8 cellular contexts compared by ENCODE assay signal in genomic region chr15:67303490-67304363, GRCh38. TPM values are rescaled to one million over a fixed set of nuclear protein-coding genes. Genes with fewer than 3 reads are reported as not detected.
DNase-seq lines count a peak whose midpoint lies in the region; ATAC-seq, FAIRE-seq and TF ChIP-seq lines count a peak whose summit lies in the region.

No MANE protein-coding gene starts in this region.

- H3K27ac Mint-ChIP-seq in osteocyte (ENCODE audit: unreplicated experiment): no peak overlapping the region

- ATAC-seq in GM18907 (IDR thresholded peaks at IDR 0.05; ENCODE audit: unreplicated experiment): no peak

- H3K4me1 Mint-ChIP-seq in osteocyte (ENCODE audit: unreplicated experiment): peaks cover 30% of the 10 kb centered on the region

- FAIRE-seq in GM19239 (lab: Jason Lieb, UNC): no peak
- FAIRE-seq in RCC 7860 (lab: Jason Lieb, UNC): peak; percentile 76

- TF ChIP-seq CTCF in epithelial cell of esophagus (IDR thresholded peaks at IDR 0.05; ENCODE audit: insufficient read depth, low read depth, low read length, missing control alignments) (peak; percentile 59), osteocyte (IDR thresholded peaks at IDR 0.05) (peak; percentile 56)

- no peaks in the 10 kb centered on the region for H3K36me3 Mint-ChIP-seq in osteocyte (ENCODE audit: unreplicated experiment)

- DNase-seq in COLO668 (lab: John Stamatoyannopoulos, UW; ENCODE audit: unreplicated experiment) (peak; percentile 20), GM19239 (ENCODE audit: insufficient read length, low spot score) (peak; percentile 3), RCC 7860 (ENCODE audit: low spot score) (peak; percentile 53), epithelial cell of esophagus (ENCODE audit: low read depth) (peak; percentile 69), osteocyte (ENCODE audit: extremely low spot score, unreplicated experiment) (no peak), cerebellar nuclear complex (lab: John Stamatoyannopoulos, UW) (no peak), NCI-H446 treated with DMSO at 0.1 percent for 48 hours (lab: John Stamatoyannopoulos, UW) (no peak)

- H3K4me3 Mint-ChIP-seq in osteocyte (ENCODE audit: unreplicated experiment): no peak overlapping the region

- no peaks in the 10 kb centered on the region for H3K27me3 Mint-ChIP-seq in osteocyte (ENCODE audit: unreplicated experiment)

- H3K4me3 ChIP-seq in epithelial cell of esophagus (ENCODE audit: low read length): no peak overlapping the region

- H3K9me3 Mint-ChIP-seq in osteocyte (ENCODE audit: unreplicated experiment): no peaks in the 10 kb centered on the region

RNA-seq across cellular contexts. Expression of gene IQCH, which starts 49.1 kb away (rescaled TPM):
- total RNA-seq in osteocyte: 1.2 and 2.0 TPM in 2 replicates

RNA-seq across cellular contexts. Expression of gene AAGAB, which starts 49.3 kb away (rescaled TPM):
- 32.8 TPM in 2 replicates for total RNA-seq in osteocyte

Comparison
In these comparisons a context has a peak if more than half of its experiments do, and no peak if none do; other contexts are left out.
1. DNase-seq: peak in COLO668 (single experiment), GM19239 (single experiment), RCC 7860 (single experiment) and epithelial cell of esophagus (single experiment); none in osteocyte (single experiment), cerebellar nuclear complex (0 of 2) and NCI-H446 treated with DMSO at 0.1 percent for 48 hours (single experiment).